In the genomic region with DNA sequence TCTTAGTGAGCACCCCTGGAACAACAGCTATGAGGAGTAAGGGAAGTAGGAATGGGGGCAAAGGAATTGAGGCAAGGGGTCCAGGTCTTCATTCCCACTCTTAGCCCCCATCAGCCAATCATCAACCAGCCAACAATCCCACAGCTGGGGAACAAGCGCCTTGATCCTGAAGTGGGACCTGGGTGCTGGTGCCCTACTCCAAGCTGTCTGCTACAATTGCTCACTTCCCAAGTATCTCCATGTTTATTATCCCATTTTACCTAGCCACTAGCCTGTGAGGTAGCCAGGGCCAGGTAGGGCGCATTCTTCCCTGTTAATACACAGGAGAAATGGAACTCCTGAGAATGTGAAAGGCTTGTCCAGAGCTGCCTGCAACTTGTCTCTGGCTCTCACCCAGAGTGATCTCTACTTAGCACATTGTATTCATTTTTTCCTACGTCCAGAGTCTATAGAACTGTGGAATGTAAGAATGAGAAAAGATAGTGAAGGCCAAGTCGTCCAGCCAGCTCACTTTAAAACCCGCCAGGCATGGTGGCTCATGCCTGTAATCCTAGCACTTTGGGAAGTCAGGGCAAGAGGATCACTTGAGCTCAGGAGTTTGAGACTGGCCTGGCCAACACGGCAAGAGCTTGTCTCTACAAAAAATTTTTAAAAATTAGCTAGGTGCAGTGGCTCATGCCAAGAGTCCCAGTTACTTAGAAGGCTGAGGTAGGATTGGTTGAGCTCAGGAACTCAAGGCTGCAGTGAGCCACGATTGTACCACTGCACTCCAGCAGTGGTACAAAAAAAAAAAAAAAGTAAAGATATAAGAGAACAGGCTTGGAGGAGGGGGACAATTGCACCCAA, we compare ENCODE assay signal across 1 cellular context.
TF ChIP-seq lines count a peak whose summit lies in the region.

No MANE protein-coding gene starts in this region.

TF ChIP-seq in K562, 482 proteins besides CTCF, POLR2A, EP300 and RAD21:
- no peak for TF ChIP-seq ZNF175 (CRISPR knock-in tag; IDR thresholded peaks at IDR 0.05; ENCODE audit: low read depth)
- no peak for TF ChIP-seq ZSCAN32 (CRISPR knock-in tag; IDR thresholded peaks at IDR 0.05)
- no peak for TF ChIP-seq TSC22D4 (tag; IDR thresholded peaks at IDR 0.05)
- TF ChIP-seq XRCC5 (IDR thresholded peaks at IDR 0.05; ENCODE audit: low read depth, low read length), result no peak
- TF ChIP-seq ZFP1 (CRISPR knock-in tag; IDR thresholded peaks at IDR 0.05), result no peak
- no peak for TF ChIP-seq NCOA6 (IDR thresholded peaks at IDR 0.05)
- TF ChIP-seq, protein P1, sequence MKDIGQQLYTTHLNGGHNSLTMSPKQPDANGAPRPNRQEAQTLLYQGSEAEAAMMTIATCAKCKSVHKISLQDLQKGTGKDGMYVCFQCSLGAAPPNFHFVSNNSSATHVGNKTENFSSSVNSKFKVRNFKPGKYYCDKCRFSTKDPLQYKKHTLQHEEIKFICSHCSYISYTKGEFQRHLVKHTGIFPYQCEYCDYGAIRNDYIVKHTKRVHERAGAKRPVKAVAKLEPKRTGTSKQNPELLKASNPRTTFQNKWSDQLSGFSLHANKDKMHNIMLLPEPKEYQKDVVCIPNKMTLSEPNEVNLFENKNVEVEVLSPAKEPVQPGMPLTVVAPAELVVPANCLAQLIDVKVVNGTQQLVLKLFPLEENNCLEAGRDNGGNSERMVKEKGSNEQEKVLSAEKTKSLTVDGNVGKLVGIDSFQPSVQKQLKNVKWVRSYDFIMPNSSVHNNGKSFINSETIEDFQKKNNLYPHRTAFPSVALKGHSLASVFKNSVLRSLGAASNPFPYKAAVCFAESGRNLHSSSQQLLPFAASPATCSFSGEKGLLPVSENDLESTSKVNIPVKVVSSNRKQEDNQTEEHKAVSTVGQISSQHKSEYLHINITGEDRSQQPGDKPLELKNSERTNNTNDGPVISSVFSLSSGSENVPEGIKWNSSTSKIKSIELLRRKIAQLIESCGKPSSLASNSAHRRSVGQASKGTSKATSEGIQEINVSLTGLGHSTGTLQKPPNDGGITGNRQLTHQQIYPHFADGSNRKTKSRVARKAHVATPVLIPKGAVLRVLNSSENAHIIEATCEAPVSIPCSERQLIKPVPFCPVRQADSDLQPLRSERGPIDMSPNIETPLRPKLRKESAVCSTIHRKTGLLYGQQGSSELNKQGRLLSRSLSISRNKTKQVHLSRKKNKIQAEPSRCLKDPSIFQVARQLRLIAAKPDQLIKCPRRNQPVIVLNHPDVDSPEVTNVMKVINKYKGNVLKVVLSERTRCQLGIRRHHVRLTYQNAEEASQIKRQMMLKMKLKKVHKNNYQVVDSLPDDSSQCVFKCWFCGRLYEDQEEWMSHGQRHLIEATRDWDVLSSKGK (CRISPR knock-in tag; IDR thresholded peaks at IDR 0.05), result no peak
- no peak for TF ChIP-seq MTA2 (IDR thresholded peaks at IDR 0.05; ENCODE audit: low read depth)
TF ChIP-seq in K562: peak in this region for 0.
